Comparison of ENCODE assay signal across 19 cellular contexts in the genomic region with DNA sequence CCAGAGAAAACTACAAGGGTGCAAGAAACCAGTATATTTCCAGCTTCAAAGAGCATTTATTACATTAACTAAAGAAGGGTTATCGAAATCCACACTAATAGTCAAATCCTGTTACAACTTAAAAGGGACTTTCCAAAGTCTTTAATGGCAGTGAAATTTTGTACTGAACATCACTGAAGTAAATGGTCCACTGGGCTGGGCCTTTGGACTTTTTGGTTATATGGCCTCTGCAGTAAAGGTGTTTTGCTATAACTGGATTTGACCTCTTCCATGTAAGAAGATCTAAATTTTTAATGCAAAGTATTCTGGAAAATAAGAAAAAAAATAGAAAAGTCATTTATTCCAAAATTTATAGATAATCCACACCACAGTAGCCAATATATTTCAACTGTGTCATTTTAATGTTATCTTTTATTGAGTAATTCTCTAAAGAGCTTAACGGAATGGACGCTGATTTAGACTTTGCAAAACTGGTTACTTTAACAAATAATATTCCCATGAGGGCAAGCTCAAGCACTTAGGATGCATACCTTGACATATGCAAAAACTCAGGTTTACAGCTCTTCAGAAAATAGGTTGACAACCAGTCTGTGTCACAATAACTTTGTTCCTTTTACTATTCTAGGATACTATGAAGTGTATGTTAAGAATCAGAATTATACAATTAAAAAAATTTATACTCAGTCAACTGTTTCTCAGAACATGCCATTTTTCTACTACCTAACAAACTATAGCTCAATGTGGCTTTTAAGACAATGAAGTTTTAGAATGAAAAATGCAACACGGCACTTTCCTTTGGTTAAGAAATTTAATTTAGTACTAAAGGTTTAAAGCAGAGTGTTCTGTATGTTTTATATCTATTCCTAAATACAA. TPM values are rescaled to one million over a fixed set of nuclear protein-coding genes. Genes with fewer than 3 reads are reported as not detected.
DNase-seq lines count a peak whose midpoint lies in the region; ATAC-seq and TF ChIP-seq lines count a peak whose summit lies in the region.
"Had no signal": no experiment of that assay in that cellular context is flagged by ENCODE, and none has a peak within 500 bp of the region (broad histone marks: within the 10 kb centered on the region; RNA-seq: fewer than 3 reads in every experiment).

No MANE protein-coding gene starts in this region.

- H3K27ac ChIP-seq in ACC112 (ENCODE audit: low read depth, low read length) (peak overlapping the region; percentile 5; the same call in 1 of the 2 replicates), DND-41 (ENCODE audit: low read length) (no peak overlapping the region)
- H3K27ac ChIP-seq in naive thymus-derived CD4-positive, alpha-beta T cell (ENCODE audit: low read depth, low read length), result peak overlapping the region; percentile 59
- H3K27ac ChIP-seq: BLaER1 treated with 17β-estradiol and CSF1 and Interleukin-3, amounts not matched to agents 10 nM and 100 nM; vagina had no signal

- peak overlapping the region; percentile 89; the same call in 1 of the 2 replicates for H3K4me2 ChIP-seq in DND-41 (ENCODE audit: insufficient read depth, low read length)

- H3K79me2 ChIP-seq in ACC112 (ENCODE audit: control insufficient read depth, insufficient read depth, low read length, unreplicated experiment) (peaks cover 99% of the 10 kb centered on the region), DND-41 (ENCODE audit: insufficient read depth, low read length) (peaks cover 100% of the 10 kb centered on the region)

- no peak overlapping the region for H3K27ac Mint-ChIP-seq in activated naive CD8-positive, alpha-beta T cell treated with anti-CD3 and anti-CD28 coated beads, Interleukin-2, amount 10 ng/mL, durations not matched to agents 7 days and 5 days
- H3K27ac Mint-ChIP-seq in naive thymus-derived CD4-positive, alpha-beta T cell, result peak overlapping the region in 5 of 9 donors; percentile 26 to 88 (median 46)

- H3K36me3 Mint-ChIP-seq in activated naive CD8-positive, alpha-beta T cell treated with anti-CD3 and anti-CD28 coated beads, Interleukin-2, amount 10 ng/mL, durations not matched to agents 7 days and 5 days, result peaks cover 55% of the 10 kb centered on the region
- H3K36me3 Mint-ChIP-seq in naive thymus-derived CD4-positive, alpha-beta T cell, result peaks cover 3 to 48% (median 44%) of the 10 kb centered on the region in 5 donors

- H3K4me3 ChIP-seq in ACC112 (ENCODE audit: low read depth, low read length) (peak overlapping the region; percentile 30), DND-41 (ENCODE audit: low read depth in 1 of 2, low read length in 2 of 2) (no peak overlapping the region; a peak in 1 of 4 replicates)
- peak overlapping the region; percentile 12 for H3K4me3 ChIP-seq in naive thymus-derived CD4-positive, alpha-beta T cell (ENCODE audit: low read length)
- H3K4me3 ChIP-seq: BLaER1 treated with 17β-estradiol and CSF1 and Interleukin-3, amounts not matched to agents 10 nM and 100 nM; vagina had no signal

- H3K9me3 ChIP-seq in DND-41 (ENCODE audit: insufficient read depth, low read length, severe bottlenecking), result no peaks in the 10 kb centered on the region
- no peaks in the 10 kb centered on the region for H3K9me3 ChIP-seq in naive thymus-derived CD4-positive, alpha-beta T cell (ENCODE audit: control insufficient read depth in 2 of 3, low read length in 3 of 3)
- H3K9me3 ChIP-seq: BLaER1 treated with 17β-estradiol and CSF1 and Interleukin-3, amounts not matched to agents 10 nM and 100 nM; gastroesophageal sphincter; vagina had no signal

- TF ChIP-seq CTCF in DND-41 (IDR thresholded peaks at IDR 0.05; ENCODE audit: borderline replicate concordance, extremely low read depth, low read length, poor library complexity, severe bottlenecking), result no peak
- TF ChIP-seq CTCF in GM20000 (IDR thresholded peaks at IDR 0.05; ENCODE audit: extremely low read depth, missing control alignments), result no peak

- peaks cover 80% of the 10 kb centered on the region for H3K36me3 ChIP-seq in ACC112 (ENCODE audit: insufficient read depth, low read length)
- peaks cover 99% of the 10 kb centered on the region for H3K36me3 ChIP-seq in DND-41 (ENCODE audit: insufficient read depth, low read length)
- H3K36me3 ChIP-seq in naive thymus-derived CD4-positive, alpha-beta T cell (ENCODE audit: control insufficient read depth in 2 of 3, insufficient read depth in 3 of 3, low read length in 3 of 3), result peaks cover 53 to 87% (median 72%) of the 10 kb centered on the region in 3 experiments

- H3K4me1 ChIP-seq in ACC112 (ENCODE audit: control insufficient read depth, insufficient read depth, low read length, unreplicated experiment) (peaks cover 60% of the 10 kb centered on the region), DND-41 (ENCODE audit: insufficient read depth, low read length) (peaks cover 80% of the 10 kb centered on the region)
- H3K4me1 ChIP-seq in naive thymus-derived CD4-positive, alpha-beta T cell (ENCODE audit: control insufficient read depth in 2 of 2, insufficient read depth in 2 of 2, low read length in 2 of 2), result peaks cover 72 to 77% of the 10 kb centered on the region in 2 donors

- H3K27me3 Mint-ChIP-seq in activated naive CD8-positive, alpha-beta T cell treated with anti-CD3 and anti-CD28 coated beads, Interleukin-2, amount 10 ng/mL, durations not matched to agents 7 days and 5 days, result no peaks in the 10 kb centered on the region
- no peaks in the 10 kb centered on the region for H3K27me3 Mint-ChIP-seq in naive thymus-derived CD4-positive, alpha-beta T cell

- DNase-seq in DND-41 (no peak), DMS114 treated with DMSO at 0.1 percent for 48 hours (lab: John Stamatoyannopoulos, UW; ENCODE audit: unreplicated experiment) (no peak), GM20000 (ENCODE audit: low spot score) (no peak), DMS153 (lab: John Stamatoyannopoulos, UW) (no peak), NCI-H2171 (lab: John Stamatoyannopoulos, UW) (no peak)
- DNase-seq in activated naive CD8-positive, alpha-beta T cell treated with anti-CD3 and anti-CD28 coated beads, Interleukin-2, amount 10 ng/mL, durations not matched to agents 7 days and 5 days, result no peak
- DNase-seq in naive thymus-derived CD4-positive, alpha-beta T cell, result no peak
- DNase-seq: GDM1; H7; Kasumi-1; kidney; NCI-H2107; retina; SIG-M5; stimulated activated CD4-positive, alpha-beta T cell treated with anti-CD3 and anti-CD28 coated beads, Interleukin-2, amount 100 ng/mL, for 48 hours had no signal

- H3K4me3 Mint-ChIP-seq in activated naive CD8-positive, alpha-beta T cell treated with anti-CD3 and anti-CD28 coated beads, Interleukin-2, amount 10 ng/mL, durations not matched to agents 7 days and 5 days, result peak overlapping the region; percentile 18
- H3K4me3 Mint-ChIP-seq in naive thymus-derived CD4-positive, alpha-beta T cell, result peak overlapping the region; percentile 20 to 82 (median 68)

- intact Hi-C loops in naive thymus-derived CD4-positive, alpha-beta T cell (cut with micrococcal nuclease), result loop anchor here in 1 of 2 donors (5.0 kb wide), 1 partner anchor 1197 kb away; no protein-coding TSS in a partner anchor

- CTCF ChIA-PET in naive thymus-derived CD4-positive, alpha-beta T cell (lab: Charles Lee), result no interaction called here

- H2AFZ ChIP-seq in ACC112 (ENCODE audit: low read length, unreplicated experiment) (no peak overlapping the region), DND-41 (ENCODE audit: low read depth, low read length) (no peak overlapping the region)

- no peaks in the 10 kb centered on the region for H3K9me3 Mint-ChIP-seq in activated naive CD8-positive, alpha-beta T cell treated with anti-CD3 and anti-CD28 coated beads, Interleukin-2, amount 10 ng/mL, durations not matched to agents 7 days and 5 days
- peaks cover 0 to 7% (median 0%) of the 10 kb centered on the region in 11 donors for H3K9me3 Mint-ChIP-seq in naive thymus-derived CD4-positive, alpha-beta T cell

- POLR2A ChIA-PET in activated naive CD8-positive, alpha-beta T cell treated with anti-CD3 and anti-CD28 coated beads, Interleukin-2, amount 10 ng/mL, durations not matched to agents 7 days and 5 days (lab: Charles Lee), result interaction anchor here (1.0 to 1.9 kb wide), 4 partner anchors 8 to 149 kb away, joined by 3 to 6 read pairs (median 3); no protein-coding TSS in a partner anchor
- POLR2A ChIA-PET in naive thymus-derived CD4-positive, alpha-beta T cell (lab: Charles Lee), result interaction anchor here (0.6 to 14.0 kb wide), 8 partner anchors 8 to 111 kb away, joined by 3 to 733 read pairs (median 4); partner anchors contain the start of genes NFS1, PHF20, RBM39 and ROMO1

- H3K4me1 Mint-ChIP-seq in activated naive CD8-positive, alpha-beta T cell treated with anti-CD3 and anti-CD28 coated beads, Interleukin-2, amount 10 ng/mL, durations not matched to agents 7 days and 5 days, result peaks cover 50% of the 10 kb centered on the region
- H3K4me1 Mint-ChIP-seq in naive thymus-derived CD4-positive, alpha-beta T cell, result peaks cover 43 to 88% (median 77%) of the 10 kb centered on the region in 7 donors

- no peak overlapping the region for H3K9ac ChIP-seq in DND-41 (ENCODE audit: low read depth, low read length)

- ATAC-seq in DND-41 (ENCODE audit: insufficient read depth, low read depth), result no peak
- no peak for ATAC-seq in activated naive CD8-positive, alpha-beta T cell treated with anti-CD3 and anti-CD28 coated beads, Interleukin-2, amount 10 ng/mL, durations not matched to agents 7 days and 5 days (ENCODE audit: low read depth)
- ATAC-seq in naive thymus-derived CD4-positive, alpha-beta T cell, result no peak
- ATAC-seq: gastroesophageal sphincter had no signal

- H3K27me3 ChIP-seq in ACC112 (ENCODE audit: insufficient read depth, low read length) (no peaks in the 10 kb centered on the region), DND-41 (ENCODE audit: insufficient read depth, low read length, poor library complexity) (no peaks in the 10 kb centered on the region)
- H3K27me3 ChIP-seq in naive thymus-derived CD4-positive, alpha-beta T cell (ENCODE audit: control insufficient read depth in 2 of 2, insufficient read depth in 2 of 2, low read length in 2 of 2), result no peaks in the 10 kb centered on the region
- H3K27me3 ChIP-seq: BLaER1 treated with 17β-estradiol and CSF1 and Interleukin-3, amounts not matched to agents 10 nM and 100 nM; gastroesophageal sphincter; vagina had no signal

- peaks cover 96% of the 10 kb centered on the region for H4K20me1 ChIP-seq in DND-41 (ENCODE audit: insufficient read depth, low read length)

RNA-seq across cellular contexts. Expression of gene RBM39, which starts 7.0 kb away (rescaled TPM):
- 100 to 1,000 TPM; 478 to 499 TPM for total RNA-seq in activated naive CD8-positive, alpha-beta T cell treated with anti-CD3 and anti-CD28 coated beads, Interleukin-2, amount 10 ng/mL, durations not matched to agents 7 days and 5 days
- total RNA-seq in naive thymus-derived CD4-positive, alpha-beta T cell, result 1,000 to 10,000 TPM in 2 of 5 experiments, 100 to 1,000 TPM in 3; 372 to 1,041 (median 699) TPM
- polyA plus RNA-seq in naive thymus-derived CD4-positive, alpha-beta T cell, result 100 to 1,000 TPM; 100 to 152 TPM

RNA-seq across cellular contexts. Expression of gene ROMO1, which starts 35.8 kb away (rescaled TPM):
- total RNA-seq in activated naive CD8-positive, alpha-beta T cell treated with anti-CD3 and anti-CD28 coated beads, Interleukin-2, amount 10 ng/mL, durations not matched to agents 7 days and 5 days, result 100 to 1,000 TPM in 1 of 2 experiments, 10 to 100 TPM in 1; 96.9 to 112 TPM
- total RNA-seq in naive thymus-derived CD4-positive, alpha-beta T cell, result 10 to 100 TPM; 33.2 to 85.5 (median 38.5) TPM
- polyA plus RNA-seq in naive thymus-derived CD4-positive, alpha-beta T cell, result 100 to 1,000 TPM; 269 to 293 TPM

RNA-seq across cellular contexts. Expression of gene NFS1, which starts 35.9 kb away (rescaled TPM):
- 10 to 100 TPM; 33.1 to 33.8 TPM for total RNA-seq in activated naive CD8-positive, alpha-beta T cell treated with anti-CD3 and anti-CD28 coated beads, Interleukin-2, amount 10 ng/mL, durations not matched to agents 7 days and 5 days
- total RNA-seq in naive thymus-derived CD4-positive, alpha-beta T cell, result 10 to 100 TPM; 18.2 to 41.1 (median 35.0) TPM
- polyA plus RNA-seq in naive thymus-derived CD4-positive, alpha-beta T cell, result 10 to 100 TPM in 1 of 2 donors, 1 to 10 TPM in 1; 9.7 to 27.7 TPM

RNA-seq across cellular contexts. Expression of gene PHF20, which starts 36.8 kb away (rescaled TPM):
- total RNA-seq in activated naive CD8-positive, alpha-beta T cell treated with anti-CD3 and anti-CD28 coated beads, Interleukin-2, amount 10 ng/mL, durations not matched to agents 7 days and 5 days, result 10 to 100 TPM; 61.9 to 69.4 TPM
- total RNA-seq in naive thymus-derived CD4-positive, alpha-beta T cell, result 100 to 1,000 TPM in 2 of 5 experiments, 10 to 100 TPM in 3; 57.5 to 157 (median 78.0) TPM
- polyA plus RNA-seq in naive thymus-derived CD4-positive, alpha-beta T cell, result 100 to 1,000 TPM in 1 of 2 donors, 10 to 100 TPM in 1; 99.9 to 138 TPM

Comparison
In these comparisons a context has a peak if more than half of its experiments do, and no peak if none do; other contexts are left out.
1. H3K4me3 ChIP-seq: peak in ACC112 (single experiment) and naive thymus-derived CD4-positive, alpha-beta T cell (single experiment); none in DND-41 (0 of 2).